1 cellular context compared by ENCODE assay signal in the genomic region with DNA sequence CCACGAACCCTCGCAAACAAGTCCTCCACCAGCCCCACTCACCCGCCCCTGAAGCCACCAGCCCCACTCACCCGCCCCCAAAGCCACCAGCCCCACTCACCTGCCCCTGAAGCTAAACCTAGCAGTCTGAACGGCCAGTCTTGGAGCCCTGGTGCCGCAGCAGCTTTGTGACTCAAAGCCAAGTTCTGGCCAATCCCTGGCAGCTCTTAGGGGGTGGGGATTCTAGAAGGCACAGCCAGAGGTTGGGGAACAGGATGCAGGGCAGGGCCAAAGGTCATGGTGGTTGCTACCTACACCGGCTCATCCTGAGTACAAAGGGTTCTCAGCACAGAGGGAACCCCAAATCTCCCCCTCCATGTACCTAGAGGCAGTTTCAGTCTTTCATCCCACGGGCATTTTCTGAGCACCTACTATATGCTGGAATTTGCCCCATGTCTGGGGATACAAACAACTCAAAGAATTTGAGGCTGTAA.
TF ChIP-seq lines count a peak whose summit lies in the region.

A gene with protein sequence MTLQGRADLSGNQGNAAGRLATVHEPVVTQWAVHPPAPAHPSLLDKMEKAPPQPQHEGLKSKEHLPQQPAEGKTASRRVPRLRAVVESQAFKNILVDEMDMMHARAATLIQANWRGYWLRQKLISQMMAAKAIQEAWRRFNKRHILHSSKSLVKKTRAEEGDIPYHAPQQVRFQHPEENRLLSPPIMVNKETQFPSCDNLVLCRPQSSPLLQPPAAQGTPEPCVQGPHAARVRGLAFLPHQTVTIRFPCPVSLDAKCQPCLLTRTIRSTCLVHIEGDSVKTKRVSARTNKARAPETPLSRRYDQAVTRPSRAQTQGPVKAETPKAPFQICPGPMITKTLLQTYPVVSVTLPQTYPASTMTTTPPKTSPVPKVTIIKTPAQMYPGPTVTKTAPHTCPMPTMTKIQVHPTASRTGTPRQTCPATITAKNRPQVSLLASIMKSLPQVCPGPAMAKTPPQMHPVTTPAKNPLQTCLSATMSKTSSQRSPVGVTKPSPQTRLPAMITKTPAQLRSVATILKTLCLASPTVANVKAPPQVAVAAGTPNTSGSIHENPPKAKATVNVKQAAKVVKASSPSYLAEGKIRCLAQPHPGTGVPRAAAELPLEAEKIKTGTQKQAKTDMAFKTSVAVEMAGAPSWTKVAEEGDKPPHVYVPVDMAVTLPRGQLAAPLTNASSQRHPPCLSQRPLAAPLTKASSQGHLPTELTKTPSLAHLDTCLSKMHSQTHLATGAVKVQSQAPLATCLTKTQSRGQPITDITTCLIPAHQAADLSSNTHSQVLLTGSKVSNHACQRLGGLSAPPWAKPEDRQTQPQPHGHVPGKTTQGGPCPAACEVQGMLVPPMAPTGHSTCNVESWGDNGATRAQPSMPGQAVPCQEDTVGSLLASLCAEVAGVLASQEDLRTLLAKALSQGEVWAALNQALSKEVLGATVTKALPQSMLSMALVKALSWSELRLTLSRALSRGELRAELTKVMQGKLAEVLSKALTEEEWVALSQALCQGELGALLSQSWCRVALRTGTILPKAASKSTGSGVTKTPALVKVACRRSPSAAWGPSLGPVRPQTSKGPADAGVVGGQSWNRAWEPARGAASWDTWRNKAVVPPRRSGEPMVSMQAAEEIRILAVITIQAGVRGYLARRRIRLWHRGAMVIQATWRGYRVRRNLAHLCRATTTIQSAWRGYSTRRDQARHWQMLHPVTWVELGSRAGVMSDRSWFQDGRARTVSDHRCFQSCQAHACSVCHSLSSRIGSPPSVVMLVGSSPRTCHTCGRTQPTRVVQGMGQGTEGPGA (N-terminal part only) (minus strand): TSS at position 150 of the 473 bp plus-strand sequence. CDS start 4,974 bp downstream, outside the sequence.

TF ChIP-seq in K562, 482 proteins besides CTCF, POLR2A, EP300 and RAD21:
- TF ChIP-seq NR2C1 (IDR thresholded peaks at IDR 0.05) (peak; percentile 28; the same call in 1 of the 2 replicates), NR2C1 (tag; IDR thresholded peaks at IDR 0.05) (no peak), TEAD4 (IDR thresholded peaks at IDR 0.05; ENCODE audit: low read length) (no peak), TEAD4 (CRISPR knock-in tag; IDR thresholded peaks at IDR 0.05; ENCODE audit: borderline replicate concordance) (0 out of 2 replicates have a peak, but pooled peaks have one; percentile 37), PCBP2 (IDR thresholded peaks at IDR 0.05; ENCODE audit: low read depth, low read length, poor library complexity, severe bottlenecking) (no peak), SUPT5H (IDR thresholded peaks at IDR 0.05) (0 out of 2 replicates have a peak, but pooled peaks have one; percentile 2), TEAD1 (CRISPR knock-in tag; IDR thresholded peaks at IDR 0.05) (peak in 1 of 2 experiments; percentile 88; a peak in 2 of 4 replicates), CHD2 (IDR thresholded peaks at IDR 0.05; ENCODE audit: low read depth, low read length) (no peak), ZBTB7A (IDR thresholded peaks at IDR 0.05; ENCODE audit: borderline replicate concordance, control insufficient read depth, low read depth, low read length) (0 out of 2 replicates have a peak, but pooled peaks have one; percentile 5), RBFOX2 (IDR thresholded peaks at IDR 0.05; ENCODE audit: low read depth, low read length) (0 out of 2 replicates have a peak, but pooled peaks have one; percentile 24), ZC3H4 (CRISPR knock-in tag; IDR thresholded peaks at IDR 0.05; ENCODE audit: borderline replicate concordance) (no peak), XRCC5 (IDR thresholded peaks at IDR 0.05; ENCODE audit: low read depth, low read length) (0 out of 2 replicates have a peak, but pooled peaks have one; percentile 9), JUN (IDR thresholded peaks at IDR 0.05; ENCODE audit: borderline replicate concordance, low read depth, low read length) (no peak), JUN (CRISPR knock-in tag; IDR thresholded peaks at IDR 0.05; ENCODE audit: borderline replicate concordance) (no peak)
